ENCODE assay signal across 8 cellular contexts in genomic region chr14:102318781-102319276, GRCh38. TPM values are rescaled to one million over a fixed set of nuclear protein-coding genes. Genes with fewer than 3 reads are reported as not detected.
DNase-seq lines count a peak whose midpoint lies in the region; FAIRE-seq and TF ChIP-seq lines count a peak whose summit lies in the region.

No MANE protein-coding gene starts in this region.

- peaks cover 0 to 18% (median 2%) of the 10 kb centered on the region in 3 donors for H3K36me3 Mint-ChIP-seq in CD8-positive, alpha-beta memory T cell

- no peak for TF ChIP-seq POLR2A in endothelial cell of umbilical vein (IDR thresholded peaks at IDR 0.05; ENCODE audit: low read depth, low read length)

- H3K4me2 ChIP-seq in OCI-LY3 (ENCODE audit: low read length) (peak overlapping the region; percentile 90), endothelial cell of umbilical vein (ENCODE audit: insufficient read depth, low read length) (peak overlapping the region; percentile 58), parathyroid adenoma (ENCODE audit: low read length) (peak overlapping the region; percentile 80)

- H3K27ac Mint-ChIP-seq in CD8-positive, alpha-beta memory T cell, result peak overlapping the region; percentile 98 to 100 (median 99)

- TF ChIP-seq CTCF in OCI-LY3 (IDR thresholded peaks at IDR 0.05; ENCODE audit: low read depth, low read length) (no peak), endothelial cell of umbilical vein (IDR thresholded peaks at IDR 0.05; ENCODE audit: extremely low read depth in 1 of 2, insufficient read depth in 1 of 2, low read depth in 1 of 2, low read length in 2 of 2) (no peak), parathyroid adenoma (IDR thresholded peaks at IDR 0.05) (no peak)

- H4K20me1 ChIP-seq in OCI-LY3 (ENCODE audit: insufficient read depth, low read length), result no peaks in the 10 kb centered on the region
- no peaks in the 10 kb centered on the region for H4K20me1 ChIP-seq in endothelial cell of umbilical vein (replicated peaks; ENCODE audit: control insufficient read depth, extremely low read depth, insufficient read depth, low read length)

- H3K4me3 ChIP-seq in CD8-positive, alpha-beta memory T cell (ENCODE audit: low read length), result peak overlapping the region; percentile 71
- H3K4me3 ChIP-seq in OCI-LY3 (ENCODE audit: low read length), result peak overlapping the region; percentile 91
- peak overlapping the region in 2 of 3 experiments; percentile 77 to 81 for H3K4me3 ChIP-seq in endothelial cell of umbilical vein (replicated peaks in 1 of 3; ENCODE audit: insufficient read depth in 1 of 3, low read depth in 1 of 3, low read length in 3 of 3)
- peak overlapping the region; percentile 75 for H3K4me3 ChIP-seq in parathyroid adenoma (ENCODE audit: low read depth, low read length)

- intact Hi-C loops in endothelial cell of umbilical vein (cut with micrococcal nuclease), result loop anchor here (10.0 kb wide), 1 partner anchor 554 kb away; the partner anchor contains the start of gene PPP2R5C

- POLR2A ChIA-PET in CD8-positive, alpha-beta memory T cell (lab: Charles Lee), result interaction anchor here (0.6 kb wide), 1 partner anchor 879 kb away, joined by 7 read pairs; no protein-coding TSS in a partner anchor
- POLR2A ChIA-PET in endothelial cell of umbilical vein (lab: Charles Lee), result no interaction called here

- no peaks in the 10 kb centered on the region for H3K27me3 ChIP-seq in CD8-positive, alpha-beta memory T cell (ENCODE audit: insufficient read depth, low read length, poor library complexity, severe bottlenecking)
- no peaks in the 10 kb centered on the region for H3K27me3 ChIP-seq in OCI-LY3 (ENCODE audit: low read depth, low read length)
- H3K27me3 ChIP-seq in endothelial cell of umbilical vein (ENCODE audit: control insufficient read depth in 2 of 2, insufficient read depth in 2 of 2, low read length in 2 of 2), result no peaks in the 10 kb centered on the region
- H3K27me3 ChIP-seq in parathyroid adenoma (ENCODE audit: control insufficient read depth, insufficient read depth, low read length), result no peaks in the 10 kb centered on the region

- H3K9me3 Mint-ChIP-seq in CD8-positive, alpha-beta memory T cell, result peaks cover 0 to 3% (median 0%) of the 10 kb centered on the region in 5 donors

- peaks cover 0 to 8% of the 10 kb centered on the region in 2 donors for H3K27me3 Mint-ChIP-seq in CD8-positive, alpha-beta memory T cell

- H3K36me3 ChIP-seq in CD8-positive, alpha-beta memory T cell (ENCODE audit: insufficient read depth, low read length), result no peaks in the 10 kb centered on the region
- no peaks in the 10 kb centered on the region for H3K36me3 ChIP-seq in OCI-LY3 (replicated peaks; ENCODE audit: low read depth, low read length)
- no peaks in the 10 kb centered on the region for H3K36me3 ChIP-seq in endothelial cell of umbilical vein (ENCODE audit: control insufficient read depth in 2 of 2, extremely low read depth in 1 of 2, insufficient read depth in 2 of 2, low read length in 2 of 2)
- H3K36me3 ChIP-seq in parathyroid adenoma (ENCODE audit: control insufficient read depth, insufficient read depth, low read length), result no peaks in the 10 kb centered on the region

- H3K9me3 ChIP-seq in CD8-positive, alpha-beta memory T cell (ENCODE audit: low read length), result no peaks in the 10 kb centered on the region
- H3K9me3 ChIP-seq in OCI-LY3 (ENCODE audit: insufficient read depth, low read length), result no peaks in the 10 kb centered on the region
- no peaks in the 10 kb centered on the region for H3K9me3 ChIP-seq in endothelial cell of umbilical vein (replicated peaks; ENCODE audit: control insufficient read depth, insufficient read depth, low read length)
- no peaks in the 10 kb centered on the region for H3K9me3 ChIP-seq in parathyroid adenoma (ENCODE audit: control insufficient read depth, low read length)

- CTCF ChIA-PET in CD8-positive, alpha-beta memory T cell (lab: Charles Lee), result interaction anchor here (2.7 to 5.7 kb wide), 2 partner anchors 11 to 14 kb away, joined by 9 to 79 read pairs; partner anchors contain the start of gene MOK
- CTCF ChIA-PET in endothelial cell of umbilical vein (lab: Charles Lee), result interaction anchor here (0.9 to 1.8 kb wide), 2 partner anchors 33 to 197 kb away, joined by 3 to 7 read pairs; no protein-coding TSS in a partner anchor

- peak overlapping the region; percentile 97 for H2AFZ ChIP-seq in OCI-LY3 (ENCODE audit: low read depth, low read length)
- H2AFZ ChIP-seq in endothelial cell of umbilical vein (ENCODE audit: low read depth, low read length), result peak overlapping the region; percentile 72
- H2AFZ ChIP-seq in parathyroid adenoma, result peak overlapping the region; percentile 83

- BruUV-seq in endothelial cell of umbilical vein (replicated peaks; lab: Mats Ljungman, UMichigan), result no TSS peak

- FAIRE-seq in endothelial cell of umbilical vein (lab: Jason Lieb, UNC), result no peak

- peaks cover 42 to 74% (median 70%) of the 10 kb centered on the region in 3 donors for H3K4me1 Mint-ChIP-seq in CD8-positive, alpha-beta memory T cell

- H3K79me2 ChIP-seq in OCI-LY3 (ENCODE audit: low read length) (peaks cover 15% of the 10 kb centered on the region), endothelial cell of umbilical vein (ENCODE audit: control insufficient read depth, insufficient read depth, low read length) (peaks cover 5% of the 10 kb centered on the region), parathyroid adenoma (no peaks in the 10 kb centered on the region)

- H3K4me1 ChIP-seq in CD8-positive, alpha-beta memory T cell (ENCODE audit: insufficient read depth, low read length), result peaks cover 39% of the 10 kb centered on the region
- peaks cover 35% of the 10 kb centered on the region for H3K4me1 ChIP-seq in OCI-LY3 (ENCODE audit: low read length)
- H3K4me1 ChIP-seq in endothelial cell of umbilical vein (ENCODE audit: control insufficient read depth, extremely low read depth, insufficient read depth, low read length), result peaks cover 25% of the 10 kb centered on the region
- peaks cover 24% of the 10 kb centered on the region for H3K4me1 ChIP-seq in parathyroid adenoma

- H3K27ac ChIP-seq in CD8-positive, alpha-beta memory T cell (ENCODE audit: low read depth, low read length), result peak overlapping the region; percentile 88
- H3K27ac ChIP-seq in OCI-LY3 (ENCODE audit: low read length) (peak overlapping the region; percentile 37; the same call in 1 of the 2 replicates), endothelial cell of umbilical vein (ENCODE audit: insufficient read depth, low read depth, low read length) (peak overlapping the region; percentile 81), parathyroid adenoma (peak overlapping the region; percentile 86)

- peak overlapping the region; percentile 94 to 99 (median 96) for H3K4me3 Mint-ChIP-seq in CD8-positive, alpha-beta memory T cell

- no peak for DNase-seq in CD8-positive, alpha-beta memory T cell
- no peak for DNase-seq in endothelial cell of umbilical vein (ENCODE audit: low read depth, low spot score)
- no peak for DNase-seq in NCI-H128 (lab: John Stamatoyannopoulos, UW; ENCODE audit: unreplicated experiment)
- DNase-seq in MV-4-11 (lab: John Stamatoyannopoulos, UW), result no peak
- DNase-seq in NCI-H510A (lab: John Stamatoyannopoulos, UW), result no peak
- DNase-seq in activated CD4-positive, CD25-positive, alpha-beta regulatory T cell treated with anti-CD3 and anti-CD28 coated beads, Interleukin-2, amount 50 U/mL, for 72 hours, result no peak

- dilution Hi-C loops in endothelial cell of umbilical vein (cut with MboI; ENCODE audit: extremely low pct_ligation_motif_present, low sequenced_read_pairs), result no loop called here

- no peaks in the 10 kb centered on the region for H3K9me1 ChIP-seq in endothelial cell of umbilical vein (replicated peaks; ENCODE audit: control insufficient read depth, extremely low read depth, insufficient read depth, low read length)

- H3K9ac ChIP-seq in OCI-LY3 (ENCODE audit: low read length) (peak overlapping the region; percentile 88), endothelial cell of umbilical vein (replicated peaks; ENCODE audit: extremely low read depth, insufficient read depth, low read length) (peak overlapping the region; percentile 86), parathyroid adenoma (no peak overlapping the region)

RNA-seq across cellular contexts. Expression of gene ZNF839, which starts 0.7 kb away (rescaled TPM):
- total RNA-seq in CD8-positive, alpha-beta memory T cell, result 10 to 100 TPM; 12.9 to 14.0 TPM
- 7.2 TPM for polyA plus RNA-seq in CD8-positive, alpha-beta memory T cell
- total RNA-seq in endothelial cell of umbilical vein, result 12.5 TPM in 2 replicates
- 8.5 and 9.8 TPM in 2 replicates for polyA plus RNA-seq in endothelial cell of umbilical vein
- 6.2 and 7.3 TPM in 2 replicates for polyA plus RNA-seq in endothelial cell of umbilical vein (2011; cell fraction: cytosol; rRNA removed)
- polyA plus RNA-seq in endothelial cell of umbilical vein (2011; cell fraction: nucleus; rRNA removed), result 39.0 and 41.4 TPM in 2 replicates
- 4.2 and 4.6 TPM in 2 replicates for polyA plus RNA-seq in endothelial cell of umbilical vein (2012)
- 7.1 and 7.3 TPM in 2 replicates for polyA minus RNA-seq in endothelial cell of umbilical vein
- polyA minus RNA-seq in endothelial cell of umbilical vein (2011; cell fraction: cytosol; rRNA and poly(A)+ RNA removed), result 12.1 TPM
- 10.3 and 10.9 TPM in 2 replicates for polyA minus RNA-seq in endothelial cell of umbilical vein (2011; cell fraction: nucleus; rRNA and poly(A)+ RNA removed)

RNA-seq across cellular contexts. Expression of gene MOK, which starts 13.9 kb away (rescaled TPM):
- 1 to 10 TPM; 5.8 to 7.3 TPM for total RNA-seq in CD8-positive, alpha-beta memory T cell
- 2.8 TPM for polyA plus RNA-seq in CD8-positive, alpha-beta memory T cell
- 6.1 and 6.4 TPM in 2 replicates for total RNA-seq in endothelial cell of umbilical vein
- polyA plus RNA-seq in endothelial cell of umbilical vein, result 7.2 and 8.6 TPM in 2 replicates
- polyA plus RNA-seq in endothelial cell of umbilical vein (2011; cell fraction: cytosol; rRNA removed), result 5.4 and 5.5 TPM in 2 replicates
- polyA plus RNA-seq in endothelial cell of umbilical vein (2011; cell fraction: nucleus; rRNA removed), result 30.9 TPM in 2 replicates
- polyA plus RNA-seq in endothelial cell of umbilical vein (2012), result 2.7 and 4.3 TPM in 2 replicates
- 5.9 and 7.3 TPM in 2 replicates for polyA minus RNA-seq in endothelial cell of umbilical vein
- polyA minus RNA-seq in endothelial cell of umbilical vein (2011; cell fraction: cytosol; rRNA and poly(A)+ RNA removed), result 1.1 TPM
- 10.8 and 12.0 TPM in 2 replicates for polyA minus RNA-seq in endothelial cell of umbilical vein (2011; cell fraction: nucleus; rRNA and poly(A)+ RNA removed)

RNA-seq across cellular contexts. Expression of gene CINP, which starts 43.9 kb away (rescaled TPM):
- total RNA-seq in CD8-positive, alpha-beta memory T cell, result 10 to 100 TPM; 65.4 to 66.0 TPM
- polyA plus RNA-seq in CD8-positive, alpha-beta memory T cell, result 40.5 TPM
- 42.1 and 44.0 TPM in 2 replicates for total RNA-seq in endothelial cell of umbilical vein
- polyA plus RNA-seq in endothelial cell of umbilical vein, result 73.3 and 79.1 TPM in 2 replicates
- polyA plus RNA-seq in endothelial cell of umbilical vein (2011; cell fraction: cytosol; rRNA removed), result 54.9 and 58.6 TPM in 2 replicates
- polyA plus RNA-seq in endothelial cell of umbilical vein (2011; cell fraction: nucleus; rRNA removed), result 22.6 and 23.5 TPM in 2 replicates
- 36.6 and 48.0 TPM in 2 replicates for polyA plus RNA-seq in endothelial cell of umbilical vein (2012)
- polyA minus RNA-seq in endothelial cell of umbilical vein, result 23.1 and 35.2 TPM in 2 replicates
- 29.0 TPM for polyA minus RNA-seq in endothelial cell of umbilical vein (2011; cell fraction: cytosol; rRNA and poly(A)+ RNA removed)
- polyA minus RNA-seq in endothelial cell of umbilical vein (2011; cell fraction: nucleus; rRNA and poly(A)+ RNA removed), result 8.7 and 16.1 TPM in 2 replicates

RNA-seq across cellular contexts. Expression of gene TECPR2, which starts 43.9 kb away (rescaled TPM):
- total RNA-seq in CD8-positive, alpha-beta memory T cell, result 10 to 100 TPM in 1 of 2 experiments, 1 to 10 TPM in 1; 8.4 to 11.6 TPM
- 4.5 TPM for polyA plus RNA-seq in CD8-positive, alpha-beta memory T cell
- total RNA-seq in endothelial cell of umbilical vein, result 21.5 TPM in 2 replicates
- polyA plus RNA-seq in endothelial cell of umbilical vein, result 8.9 and 9.4 TPM in 2 replicates
- 8.3 and 8.5 TPM in 2 replicates for polyA plus RNA-seq in endothelial cell of umbilical vein (2011; cell fraction: cytosol; rRNA removed)
- 15.8 and 17.3 TPM in 2 replicates for polyA plus RNA-seq in endothelial cell of umbilical vein (2011; cell fraction: nucleus; rRNA removed)
- polyA plus RNA-seq in endothelial cell of umbilical vein (2012), result 12.1 and 12.8 TPM in 2 replicates
- polyA minus RNA-seq in endothelial cell of umbilical vein, result 19.0 and 27.6 TPM in 2 replicates
- 7.3 TPM for polyA minus RNA-seq in endothelial cell of umbilical vein (2011; cell fraction: cytosol; rRNA and poly(A)+ RNA removed)
- polyA minus RNA-seq in endothelial cell of umbilical vein (2011; cell fraction: nucleus; rRNA and poly(A)+ RNA removed), result 14.0 and 20.9 TPM in 2 replicates

Comparison
In these comparisons a context has a peak if more than half of its experiments do, and no peak if none do; other contexts are left out.
1. H3K27ac ChIP-seq: peak in every context shown above with its lines; median percentile 88 in CD8-positive, alpha-beta memory T cell; 86 in parathyroid adenoma; 81 in endothelial cell of umbilical vein; 37 in OCI-LY3.